ENCODE assay signal across 6 cellular contexts in genomic region chr3:119098006-119098405, GRCh38. TPM values are rescaled to one million over a fixed set of nuclear protein-coding genes. Genes with fewer than 3 reads are reported as not detected.
"Had no signal": no experiment of that assay in that cellular context is flagged by ENCODE, and none has a peak within 500 bp of the region (broad histone marks: within the 10 kb centered on the region; RNA-seq: fewer than 3 reads in every experiment).

No MANE protein-coding gene starts in this region.

- H3K9ac ChIP-seq: KMS-11 had no signal

- H3K27me3 Mint-ChIP-seq: IgD-negative memory B cell had no signal

- H3K27ac ChIP-seq: HL-60, KMS-11 had no signal

- FAIRE-seq: HTR-8/SVneo had no signal

- H3K4me2 ChIP-seq: KMS-11 had no signal

- H3K27ac Mint-ChIP-seq: IgD-negative memory B cell had no signal

- H3K36me3 Mint-ChIP-seq: IgD-negative memory B cell had no signal

- H3K9me3 Mint-ChIP-seq: IgD-negative memory B cell had no signal

- H3K4me3 Mint-ChIP-seq: IgD-negative memory B cell had no signal

RNA-seq across cellular contexts. Expression of gene TEX55, which starts 48.0 kb away (rescaled TPM):
- total RNA-seq: HT-29, HT1080 had no signal
- polyA plus RNA-seq: IgD-negative memory B cell had no signal
